Comparison of ENCODE assay signal across 22 cellular contexts in genomic region chr22:50416996-50417395, GRCh38. TPM values are rescaled to one million over a fixed set of nuclear protein-coding genes. Genes with fewer than 3 reads are reported as not detected.
DNase-seq lines count a peak whose midpoint lies in the region; ATAC-seq and TF ChIP-seq lines count a peak whose summit lies in the region.
"Had no signal": no experiment of that assay in that cellular context is flagged by ENCODE, and none has a peak within 500 bp of the region (broad histone marks: within the 10 kb centered on the region; RNA-seq: fewer than 3 reads in every experiment).

No MANE protein-coding gene starts in this region.

- TF ChIP-seq CTCF in left ventricle myocardium inferior (IDR thresholded peaks at IDR 0.05; ENCODE audit: borderline replicate concordance) (no peak), dorsolateral prefrontal cortex (IDR thresholded peaks at IDR 0.05 in 54 of 56, conservative IDR thresholded peaks at IDR 0.05 in 2 of 56; ENCODE audit: low read depth in 1 of 56, partially characterized antibody in 56 of 56) (no peak), osteoblast (IDR thresholded peaks at IDR 0.05; ENCODE audit: extremely low read depth, low read depth, low read length) (no peak), esophagus squamous epithelium (IDR thresholded peaks at IDR 0.05) (no peak)

- H3K27ac ChIP-seq in left ventricle myocardium inferior (replicated peaks) (no peak overlapping the region), dorsolateral prefrontal cortex (peak overlapping the region in 50 of 59 donors; percentile 5 to 89 (median 72)), osteoblast (ENCODE audit: low read depth, low read length) (no peak overlapping the region), esophagus squamous epithelium (no peak overlapping the region)
- H3K27ac ChIP-seq: 22Rv1, Peyer's patch had no signal

- H3K27me3 ChIP-seq in left ventricle myocardium inferior (ENCODE audit: low read depth) (no peaks in the 10 kb centered on the region), dorsolateral prefrontal cortex (no peaks in the 10 kb centered on the region), osteoblast (ENCODE audit: insufficient read depth, low read length) (no peaks in the 10 kb centered on the region), esophagus squamous epithelium (no peaks in the 10 kb centered on the region)
- H3K27me3 ChIP-seq: BLaER1 treated with 17β-estradiol and CSF1 and Interleukin-3, amounts not matched to agents 10 nM and 100 nM; Peyer's patch had no signal

- peaks cover 4% of the 10 kb centered on the region for H3K4me1 ChIP-seq in left ventricle myocardium inferior
- peaks cover 1% of the 10 kb centered on the region for H3K4me1 ChIP-seq in osteoblast (ENCODE audit: insufficient read depth, low read length)
- H3K4me1 ChIP-seq in esophagus squamous epithelium: peaks cover 0 to 4% (median 0%) of the 10 kb centered on the region in 3 donors
- H3K4me1 ChIP-seq: Peyer's patch had no signal

- TF ChIP-seq POLR2A in esophagus squamous epithelium (IDR thresholded peaks at IDR 0.05): no peak

- H3K79me2 ChIP-seq in osteoblast (ENCODE audit: insufficient read depth, low read length): no peaks in the 10 kb centered on the region

- ATAC-seq in Right ventricle myocardium superior (ENCODE audit: poor library complexity): no peak
- no peak for ATAC-seq in HG03521 (IDR thresholded peaks at IDR 0.05; ENCODE audit: unreplicated experiment)
- no peak for ATAC-seq in HG03439 (IDR thresholded peaks at IDR 0.05; ENCODE audit: unreplicated experiment)
- ATAC-seq: CD8-positive, alpha-beta T cell had no signal

- intact Hi-C loops in Right ventricle myocardium superior (cut with DNase I): no loop called here
- intact Hi-C loops in left ventricle myocardium inferior (cut with micrococcal nuclease): no loop called here
- intact Hi-C loops in dorsolateral prefrontal cortex (cut with DNase I): loop anchor here in 1 of 2 donors (10.0 kb wide), 1 partner anchor 72 kb away; the partner anchor contains the start of gene PPP6R2
- intact Hi-C loops in posterior vena cava (cut with DNase I): no loop called here
- intact Hi-C loops in esophagus squamous epithelium (cut with DNase I): no loop called here

- H3K4me3 ChIP-seq in left ventricle myocardium inferior (no peak overlapping the region), dorsolateral prefrontal cortex (no peak overlapping the region), osteoblast (ENCODE audit: insufficient read depth, low read length) (no peak overlapping the region), esophagus squamous epithelium (no peak overlapping the region)
- H3K4me3 ChIP-seq: BLaER1 treated with 17β-estradiol and CSF1 and Interleukin-3, amounts not matched to agents 10 nM and 100 nM; Peyer's patch had no signal

- WGBS in esophagus squamous epithelium, 2 donors: 91 to 93% methylated on average over 4 to 6 of the region's 8 CpGs

- H4K20me1 ChIP-seq in osteoblast (ENCODE audit: insufficient read depth, low read length): peaks cover 3% of the 10 kb centered on the region

- DNase-seq in Right ventricle myocardium superior: peak; percentile 38
- no peak for DNase-seq in left ventricle myocardium inferior
- DNase-seq in dorsolateral prefrontal cortex: peak in 3 of 10 donors; percentile 31 to 89 (median 55)
- peak; percentile 37 for DNase-seq in osteoblast (ENCODE audit: insufficient read length, low spot score, missing footprints)
- DNase-seq in posterior vena cava (ENCODE audit: low spot score): no peak
- no peak for DNase-seq in esophagus squamous epithelium (lab: John Stamatoyannopoulos, UW)
- DNase-seq: ACHN; CD8-positive, alpha-beta T cell; GOT3; HCEC 1CT; MV-4-11; NCI-H1105 treated with DMSO at 0.1 percent for 48 hours; NCI-H2029 treated with DMSO at 0.1 percent for 48 hours; NCI-H226; NCI-H510A treated with DMSO at 0.1 percent for 48 hours; NCI-H748 treated with DMSO at 0.1 percent for 48 hours; NK-92 treated with Interleukin-12 subunit alpha and Interleukin-12 subunit beta, amount 100 ng/mL, for 24 hours; Peyer's patch had no signal

- no peak overlapping the region for H2AFZ ChIP-seq in osteoblast (ENCODE audit: low read length)

- no peaks in the 10 kb centered on the region for H3K9me3 ChIP-seq in left ventricle myocardium inferior (replicated peaks)
- H3K9me3 ChIP-seq in osteoblast (ENCODE audit: low read depth, low read length): no peaks in the 10 kb centered on the region
- no peaks in the 10 kb centered on the region for H3K9me3 ChIP-seq in esophagus squamous epithelium
- H3K9me3 ChIP-seq: BLaER1 treated with 17β-estradiol and CSF1 and Interleukin-3, amounts not matched to agents 10 nM and 100 nM; Peyer's patch had no signal

- H3K4me2 ChIP-seq in osteoblast (ENCODE audit: insufficient read depth, low read length): no peak overlapping the region

- peaks cover 91% of the 10 kb centered on the region for H3K36me3 ChIP-seq in left ventricle myocardium inferior
- H3K36me3 ChIP-seq in osteoblast (ENCODE audit: insufficient read depth, low read length): peaks cover 73% of the 10 kb centered on the region
- peaks cover 47 to 94% (median 55%) of the 10 kb centered on the region in 3 donors for H3K36me3 ChIP-seq in esophagus squamous epithelium

RNA-seq across cellular contexts. Expression of gene SBF1, which starts 57.8 kb away (rescaled TPM):
- total RNA-seq in Right ventricle myocardium superior: 46.6 TPM
- total RNA-seq in left ventricle myocardium inferior: 55.8 TPM
- total RNA-seq in dorsolateral prefrontal cortex: 100 to 1,000 TPM; 163 to 302 (median 210) TPM
- total RNA-seq in osteoblast: 74.3 and 93.0 TPM in 2 replicates
- 10 to 100 TPM; 58.5 to 83.8 TPM for total RNA-seq in posterior vena cava
- 10 to 100 TPM; 38.3 to 92.0 (median 63.4) TPM for total RNA-seq in esophagus squamous epithelium

Comparison
In these comparisons a context has a peak if more than half of its experiments do, and no peak if none do; other contexts are left out.
1. DNase-seq: peak in Right ventricle myocardium superior (single experiment) and osteoblast (single experiment); none in left ventricle myocardium inferior (single experiment), posterior vena cava (single experiment) and esophagus squamous epithelium (single experiment).
2. H3K27ac ChIP-seq: peak in dorsolateral prefrontal cortex (50 of 59); none in left ventricle myocardium inferior (single experiment), osteoblast (single experiment) and esophagus squamous epithelium (0 of 4).